27 cellular contexts compared by ENCODE assay signal in genomic region chr3:131163-131889, GRCh38.
DNase-seq lines count a peak whose midpoint lies in the region; TF ChIP-seq lines count a peak whose summit lies in the region.
"Had no signal": no experiment of that assay in that cellular context is flagged by ENCODE, and none has a peak within 500 bp of the region (broad histone marks: within the 10 kb centered on the region; RNA-seq: fewer than 3 reads in every experiment).

No MANE protein-coding gene starts in this region.

- H3K4me1 ChIP-seq in right atrium auricular region, result no peaks in the 10 kb centered on the region
- H3K4me1 ChIP-seq: A549, gastroesophageal sphincter, lower lobe of right lung, parathyroid adenoma, testis, vagina had no signal

- no peaks in the 10 kb centered on the region for H3K36me3 Mint-ChIP-seq in CD14-positive monocyte
- H3K36me3 Mint-ChIP-seq: activated naive CD4-positive, alpha-beta T cell treated with anti-CD3 and anti-CD28 coated beads, Interleukin-2, amount 50 U/mL, for 24 hours had no signal

- peak overlapping the region in 1 of 2 donors; percentile 18 for H3K4me3 ChIP-seq in right atrium auricular region
- H3K4me3 ChIP-seq: A549, gastroesophageal sphincter, GM23248, lower lobe of right lung, testis, vagina had no signal

- in situ Hi-C loops in ACHN (cut with HindIII; ENCODE audit: low pct_ligation_motif_present, low pct_unique_long_range_greater_than_20kb, low sequenced_read_pairs), result no loop called here

- intact Hi-C loops in CD14-positive monocyte (cut with micrococcal nuclease), result no loop called here

- H3K4me3 Mint-ChIP-seq in CD14-positive monocyte, result no peak overlapping the region
- H3K4me3 Mint-ChIP-seq: activated naive CD4-positive, alpha-beta T cell treated with anti-CD3 and anti-CD28 coated beads, Interleukin-2, amount 50 U/mL, for 24 hours; B cell; dendritic cell treated with granulocyte-macrophage colony-stimulating factor and Interleukin-4, amounts not matched to agents 40 ng/mL and 50 ng/mL, for 4 days had no signal

- no peaks in the 10 kb centered on the region for H3K4me1 Mint-ChIP-seq in CD14-positive monocyte
- H3K4me1 Mint-ChIP-seq: activated naive CD4-positive, alpha-beta T cell treated with anti-CD3 and anti-CD28 coated beads, Interleukin-2, amount 50 U/mL, for 24 hours; B cell had no signal

- H3K27me3 ChIP-seq in right atrium auricular region, result no peaks in the 10 kb centered on the region
- H3K27me3 ChIP-seq: gastroesophageal sphincter, testis, vagina had no signal

- TF ChIP-seq CTCF in right atrium auricular region (IDR thresholded peaks at IDR 0.05) (no peak), GM20000 (IDR thresholded peaks at IDR 0.05; ENCODE audit: extremely low read depth, missing control alignments) (no peak), CD14-positive monocyte (IDR thresholded peaks at IDR 0.05) (no peak)

- no peaks in the 10 kb centered on the region for H3K36me3 ChIP-seq in right atrium auricular region
- H3K36me3 ChIP-seq: gastroesophageal sphincter, lower lobe of right lung, vagina had no signal

- DNase-seq in NCI-H1694 treated with DMSO at 0.1 percent for 48 hours (lab: John Stamatoyannopoulos, UW) (peak; percentile 9), NCI-H1694 (lab: John Stamatoyannopoulos, UW) (no peak), NCI-H2029 (lab: John Stamatoyannopoulos, UW) (peak; percentile 57), NCI-H69 (lab: John Stamatoyannopoulos, UW) (peak; percentile 88), right atrium auricular region (ENCODE audit: low spot score) (no peak), GM20000 (ENCODE audit: low spot score) (no peak), CD14-positive monocyte (ENCODE audit: low spot score) (no peak), ACHN (no peak)
- DNase-seq: activated CD4-positive, alpha-beta T cell treated with anti-CD3 and anti-CD28 coated beads, Interleukin-2, amount 50 U/mL, for 4 hours; activated CD4-positive, CD25-positive, alpha-beta regulatory T cell; anterior cingulate cortex; GM23248; islet precursor cell; KG1; lower lobe of right lung; MM.1S; NCI-H2107; stimulated activated CD4-positive, alpha-beta T cell treated with anti-CD3 and anti-CD28 coated beads, Interleukin-4, amount 100 ng/mL, for 4 hours; stimulated activated naive CD4-positive, alpha-beta T cell treated with Interleukin-2 at 50 U/mL for 16 hours; testis had no signal

- H3K27ac ChIP-seq in right atrium auricular region, result peak overlapping the region; percentile 56 to 82
- H3K27ac ChIP-seq: A549, gastroesophageal sphincter, GM23248, lower lobe of right lung, parathyroid adenoma, testis, vagina had no signal

- no peak overlapping the region for H3K27ac Mint-ChIP-seq in CD14-positive monocyte
- H3K27ac Mint-ChIP-seq: activated naive CD4-positive, alpha-beta T cell treated with anti-CD3 and anti-CD28 coated beads, Interleukin-2, amount 50 U/mL, for 24 hours; B cell; dendritic cell treated with granulocyte-macrophage colony-stimulating factor and Interleukin-4, amounts not matched to agents 40 ng/mL and 50 ng/mL, for 4 days had no signal

- H3K9me3 Mint-ChIP-seq in CD14-positive monocyte, result peaks cover 2 to 16% (median 5%) of the 10 kb centered on the region in 7 donors

- no peaks in the 10 kb centered on the region for H3K27me3 Mint-ChIP-seq in CD14-positive monocyte (ENCODE audit: low read depth in 3 of 3)
- H3K27me3 Mint-ChIP-seq: activated naive CD4-positive, alpha-beta T cell treated with anti-CD3 and anti-CD28 coated beads, Interleukin-2, amount 50 U/mL, for 24 hours; B cell; dendritic cell treated with granulocyte-macrophage colony-stimulating factor and Interleukin-4, amounts not matched to agents 40 ng/mL and 50 ng/mL, for 4 days had no signal

- no peaks in the 10 kb centered on the region for H3K9me3 ChIP-seq in right atrium auricular region
- H3K9me3 ChIP-seq: A549, gastroesophageal sphincter, lower lobe of right lung, testis, vagina had no signal

Comparison
In these comparisons a context has a peak if more than half of its experiments do, and no peak if none do; other contexts are left out.
1. DNase-seq: peak in NCI-H1694 treated with DMSO at 0.1 percent for 48 hours (single experiment), NCI-H2029 (single experiment) and NCI-H69 (single experiment); none in NCI-H1694 (single experiment), right atrium auricular region (single experiment), GM20000 (single experiment), CD14-positive monocyte (single experiment) and ACHN (single experiment).